8 cellular contexts compared by ENCODE assay signal in genomic region chr19:34404109-34404909, GRCh38. TPM values are rescaled to one million over a fixed set of nuclear protein-coding genes. Genes with fewer than 3 reads are reported as not detected.
DNase-seq lines count a peak whose midpoint lies in the region; TF ChIP-seq lines count a peak whose summit lies in the region.

A gene with protein sequence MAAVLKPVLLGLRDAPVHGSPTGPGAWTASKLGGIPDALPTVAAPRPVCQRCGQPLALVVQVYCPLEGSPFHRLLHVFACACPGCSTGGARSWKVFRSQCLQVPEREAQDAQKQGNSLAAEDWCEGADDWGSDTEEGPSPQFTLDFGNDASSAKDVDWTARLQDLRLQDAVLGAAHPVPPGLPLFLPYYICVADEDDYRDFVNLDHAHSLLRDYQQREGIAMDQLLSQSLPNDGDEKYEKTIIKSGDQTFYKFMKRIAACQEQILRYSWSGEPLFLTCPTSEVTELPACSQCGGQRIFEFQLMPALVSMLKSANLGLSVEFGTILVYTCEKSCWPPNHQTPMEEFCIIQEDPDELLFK (plus strand): TSS chr19:34404399. CDS start chr19:34404431, 32 bp downstream.

- H3K4me1 ChIP-seq in stomach, result peaks cover 5 to 42% (median 23%) of the 10 kb centered on the region in 4 donors

- TF ChIP-seq POLR2A in Raji (IDR thresholded peaks at IDR 0.05; ENCODE audit: insufficient read depth, low read depth, low read length) (peak; percentile 94), stomach (IDR thresholded peaks at IDR 0.05) (no peak)

- intact Hi-C loops in stomach (cut with DNase I; ENCODE audit: low total_unique reads), result no loop called here

- H3K4me3 Mint-ChIP-seq in neural crest cell, result peak within 1 kb of the TSS; percentile 96

- peaks cover 14% of the 10 kb centered on the region for H3K36me3 ChIP-seq in H7 (replicated peaks; ENCODE audit: control insufficient read depth, insufficient read depth, low read length)
- H3K36me3 ChIP-seq in stomach, result peaks cover 17 to 32% (median 26%) of the 10 kb centered on the region in 4 donors

- H3K27me3 ChIP-seq in H7 (ENCODE audit: control insufficient read depth, insufficient read depth, low read length), result no peaks in the 10 kb centered on the region
- no peaks in the 10 kb centered on the region for H3K27me3 ChIP-seq in stomach

- H3K4me1 Mint-ChIP-seq in neural crest cell, result peaks cover 7% of the 10 kb centered on the region

- TF ChIP-seq CTCF in fibroblast of villous mesenchyme (IDR thresholded peaks at IDR 0.05; ENCODE audit: insufficient read depth, low read depth, low read length) (no peak), neural crest cell (conservative IDR thresholded peaks at IDR 0.05) (no peak), stomach (IDR thresholded peaks at IDR 0.05) (no peak)

- no peaks in the 10 kb centered on the region for H3K9me3 ChIP-seq in stomach

- DNase-seq in EL, result peak; percentile 88
- peak; percentile 98 for DNase-seq in H7
- peak; percentile 90 for DNase-seq in M059J (ENCODE audit: low read depth)
- peak; percentile 91 for DNase-seq in activated T-helper 9 cell treated with anti-CD3 and anti-CD28 coated beads, Interleukin-2, amount 50 U/mL, for 16 hours (ENCODE audit: low read depth)
- peak; percentile 86 for DNase-seq in fibroblast of villous mesenchyme (ENCODE audit: low read depth)
- peak; percentile 87 for DNase-seq in neural crest cell (ENCODE audit: low read depth, low spot score)
- peak; percentile 97 for DNase-seq in stomach

- 0 to 1% (median 1%) methylated on average over 41 to 67 of the region's 69 CpGs for WGBS in stomach, 5 donors

- H3K9me3 Mint-ChIP-seq in neural crest cell, result no peaks in the 10 kb centered on the region

- peaks cover 5% of the 10 kb centered on the region for H3K36me3 Mint-ChIP-seq in neural crest cell (ENCODE audit: low read depth)

- peak within 1 kb of the TSS; percentile 100 for H3K4me3 ChIP-seq in H7 (ENCODE audit: insufficient read depth, low read depth, low read length)
- H3K4me3 ChIP-seq in fibroblast of villous mesenchyme (ENCODE audit: low read depth, low read length), result peak within 1 kb of the TSS; percentile 97
- peak within 1 kb of the TSS; percentile 80 to 95 (median 89) for H3K4me3 ChIP-seq in stomach

- H3K27ac ChIP-seq in stomach, result peak within 1 kb of the TSS; percentile 59 to 84 (median 80)

- H3K27me3 Mint-ChIP-seq in neural crest cell (ENCODE audit: low read depth), result no peaks in the 10 kb centered on the region

- peak within 1 kb of the TSS; percentile 43 for H3K27ac Mint-ChIP-seq in neural crest cell (ENCODE audit: unreplicated experiment)

- no peak for TF ChIP-seq EP300 in stomach (IDR thresholded peaks at IDR 0.05)

RNA-seq across cellular contexts. Expression of the gene that starts here (rescaled TPM):
- total RNA-seq in H7 (2014; rRNA removed; shearing (Covaris generic)), result 50.8 and 64.0 TPM in 2 replicates
- 24.4 and 24.6 TPM in 2 replicates for total RNA-seq in M059J (2014; rRNA removed; shearing (Covaris generic))
- total RNA-seq in fibroblast of villous mesenchyme (11.7 and 11.9 TPM in 2 replicates), neural crest cell (12.9 and 15.1 TPM in 2 replicates), stomach (10 to 100 TPM in 2 of 5 donors, 1 to 10 TPM in 3; 4.6 to 33.5 (median 9.0) TPM)
- 10 to 100 TPM in 2 of 3 donors, 1 to 10 TPM in 1; 9.5 to 13.6 (median 11.7) TPM for polyA plus RNA-seq in stomach

Comparison
In these comparisons a context has a peak if more than half of its experiments do, and no peak if none do; other contexts are left out.
1. Peak in every context shown above with its lines: DNase-seq, H3K4me3 ChIP-seq and H3K27ac ChIP-seq.